ENCODE assay signal across 19 cellular contexts in the genomic region with DNA sequence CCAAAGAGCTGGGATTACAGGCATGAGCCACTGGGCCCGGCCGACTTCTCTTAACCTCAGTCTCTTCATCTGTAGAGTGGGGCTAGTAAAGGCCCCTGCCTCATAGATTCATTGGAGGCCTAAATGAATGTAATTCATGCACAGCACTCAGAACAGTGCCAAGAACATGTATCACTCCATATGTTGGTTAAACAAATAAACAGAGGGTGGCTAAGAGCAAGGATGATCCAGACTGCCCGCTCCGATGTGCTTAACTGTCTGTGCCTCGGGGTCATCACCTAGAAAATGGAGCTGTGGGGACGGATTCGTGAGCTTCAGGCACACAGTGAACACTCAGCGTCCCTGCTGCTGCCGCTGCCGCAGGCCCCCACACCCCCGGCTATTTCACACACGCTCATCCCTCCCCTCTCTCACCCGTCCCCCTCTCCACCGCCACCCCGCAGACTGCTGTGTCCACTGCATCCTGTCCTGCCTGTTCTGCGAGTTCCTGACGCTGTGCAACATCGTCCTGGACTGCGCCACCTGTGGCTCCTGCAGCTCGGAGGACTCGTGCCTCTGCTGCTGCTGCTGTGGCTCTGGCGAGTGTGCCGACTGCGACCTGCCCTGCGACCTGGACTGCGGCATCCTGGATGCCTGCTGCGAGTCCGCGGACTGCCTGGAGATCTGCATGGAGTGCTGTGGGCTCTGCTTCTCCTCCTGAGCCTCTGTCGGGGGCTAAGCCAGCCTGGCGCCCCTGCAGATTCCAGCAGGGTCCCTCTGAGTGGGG. TPM values are rescaled to one million over a fixed set of nuclear protein-coding genes. Genes with fewer than 3 reads are reported as not detected.
A peak's percentile ranks its signal among the peaks of the same experiment; 100 is the strongest.
DNase-seq lines count a peak whose midpoint lies in the region; ATAC-seq and TF ChIP-seq lines count a peak whose summit lies in the region.
"Had no signal": no experiment of that assay in that cellular context is flagged by ENCODE, and none has a peak within 500 bp of the region (broad histone marks: within the 10 kb centered on the region; RNA-seq: fewer than 3 reads in every experiment).

No MANE protein-coding gene starts in this region.

- in situ Hi-C loops in brain microvascular endothelial cell (cut with HindIII; ENCODE audit: low pct_ligation_motif_present, low sequenced_read_pairs): no loop called here

- H3K9me3 ChIP-seq in MG63: no peaks in the 10 kb centered on the region
- H3K9me3 ChIP-seq: Peyer's patch, right atrium auricular region, tibial artery had no signal

- no peak for TF ChIP-seq POLR2A in GM18505 (IDR thresholded peaks at IDR 0.05; ENCODE audit: borderline replicate concordance, extremely low read depth, insufficient read depth, insufficient read length)

- H3K27ac ChIP-seq in brain microvascular endothelial cell: no peak overlapping the region
- H3K27ac ChIP-seq: Peyer's patch, right atrium auricular region, tibial artery had no signal

- TF ChIP-seq CTCF in fibroblast of mammary gland (conservative IDR thresholded peaks at IDR 0.05; ENCODE audit: control insufficient read depth, insufficient read depth, low read depth, low read length) (no peak), brain microvascular endothelial cell (IDR thresholded peaks at IDR 0.05; ENCODE audit: low read depth, low read length, missing control alignments) (no peak)

- H3K36me3 ChIP-seq in MG63: no peaks in the 10 kb centered on the region
- peaks cover 3% of the 10 kb centered on the region for H3K36me3 ChIP-seq in brain microvascular endothelial cell (replicated peaks)
- H3K36me3 ChIP-seq: Peyer's patch, right atrium auricular region had no signal

- H3K27me3 ChIP-seq in MG63 (no peaks in the 10 kb centered on the region), brain microvascular endothelial cell (replicated peaks) (no peaks in the 10 kb centered on the region)
- H3K27me3 ChIP-seq: Peyer's patch, right atrium auricular region had no signal

- ATAC-seq in HG02798 (IDR thresholded peaks at IDR 0.05; ENCODE audit: poor library complexity, unreplicated experiment) (no peak), GM18505 (IDR thresholded peaks at IDR 0.05; ENCODE audit: unreplicated experiment) (no peak)

- DNase-seq in DMS53 treated with DMSO at 0.1 percent for 48 hours (lab: John Stamatoyannopoulos, UW; ENCODE audit: unreplicated experiment) (peak; percentile 85), MG63 (peak; percentile 8), fibroblast of mammary gland (ENCODE audit: low read depth) (peak; percentile 17), posterior vena cava (ENCODE audit: low spot score) (peak; percentile 68), brain microvascular endothelial cell (no peak), 8988T (no peak)
- DNase-seq: activated CD4-positive, alpha-beta T cell treated with anti-CD3 and anti-CD28 coated beads for 1 hour; activated naive CD8-positive, alpha-beta T cell treated with anti-CD3 and anti-CD28 coated beads, Interleukin-2, amount 10 ng/mL, durations not matched to agents 7 days and 5 days; activated T-cell treated with anti-CD3 and anti-CD28 coated beads, Interleukin-2, amount 50 U/mL, for 1 hour; GDM1; NCI-H1105; NCI-H524; stimulated activated CD4-positive, alpha-beta T cell treated with anti-CD3 and anti-CD28 coated beads, Interleukin-2, amount 100 ng/mL, for 48 hours; tibial artery had no signal

- H3K4me3 ChIP-seq in MG63 (no peak overlapping the region), fibroblast of mammary gland (ENCODE audit: control insufficient read depth, low read depth, low read length) (no peak overlapping the region), brain microvascular endothelial cell (ENCODE audit: low read depth, low read length) (no peak overlapping the region)
- H3K4me3 ChIP-seq: Peyer's patch, right atrium auricular region, tibial artery had no signal

- intact Hi-C loops in posterior vena cava (cut with DNase I): no loop called here

RNA-seq across cellular contexts. Expression of a gene that starts 14.8 kb away (rescaled TPM):
- not detected in 2 replicates for total RNA-seq in MG63 (2014; rRNA removed; shearing (Covaris generic); ENCODE audit: low replicate concordance)
- 1 to 10 TPM; 5.4 to 6.5 TPM for total RNA-seq in posterior vena cava
- total RNA-seq: activated naive CD8-positive, alpha-beta T cell treated with anti-CD3 and anti-CD28 coated beads, Interleukin-2, amount 10 ng/mL, durations not matched to agents 7 days and 5 days; T-helper 1 cell treated with Interleukin-12 subunit alpha and Interleukin-12 subunit beta and Interleukin-4 antibody, amounts not matched to agents 30 ng/mL and 1 ng/mL, for 36 hours had no signal

Comparison
In these comparisons a context has a peak if more than half of its experiments do, and no peak if none do; other contexts are left out.
1. DNase-seq: peak in DMS53 treated with DMSO at 0.1 percent for 48 hours (single experiment), MG63 (single experiment), fibroblast of mammary gland (single experiment) and posterior vena cava (single experiment); none in brain microvascular endothelial cell (single experiment) and 8988T (single experiment).